Comparison of ENCODE assay signal across 11 cellular contexts in genomic region chr7:115340828-115341227, GRCh38.
DNase-seq lines count a peak whose midpoint lies in the region; ATAC-seq and TF ChIP-seq lines count a peak whose summit lies in the region.
"Had no signal": no experiment of that assay in that cellular context is flagged by ENCODE, and none has a peak within 500 bp of the region (broad histone marks: within the 10 kb centered on the region; RNA-seq: fewer than 3 reads in every experiment).

No MANE protein-coding gene starts in this region.

- DNase-seq in CD14-positive monocyte (ENCODE audit: low spot score) (no peak), RKO (ENCODE audit: low spot score) (peak; percentile 93), glutamatergic neuron (no peak), HUDEP-2 (lab: John Stamatoyannopoulos, UW; ENCODE audit: unreplicated experiment in 76 of 76) (no peak), mucosa of descending colon (no peak), T-helper 1 cell (no peak)
- no peak for DNase-seq in stimulated activated CD4-positive, alpha-beta T cell treated with anti-CD3 and anti-CD28 coated beads, Interleukin-2, amount 100 ng/mL, for 24 hours
- DNase-seq: KG1; stimulated activated naive B cell treated with anti-CD40 and anti-IgM and Interleukin-4, amounts not matched to agents 10 μg/mL and 1 μg/mL and 100 μg/mL, for 72 hours; WERI-Rb-1 had no signal

- no peaks in the 10 kb centered on the region for H3K4me1 ChIP-seq in mucosa of descending colon (ENCODE audit: low read depth)

- intact Hi-C loops in CD14-positive monocyte (cut with micrococcal nuclease): no loop called here
- intact Hi-C loops in mucosa of descending colon (cut with DNase I, micrococcal nuclease): no loop called here

- peaks cover 0 to 1% (median 0%) of the 10 kb centered on the region in 3 donors for H3K27me3 Mint-ChIP-seq in CD14-positive monocyte (ENCODE audit: low read depth in 3 of 3)
- no peaks in the 10 kb centered on the region for H3K27me3 Mint-ChIP-seq in glutamatergic neuron (ENCODE audit: unreplicated experiment)

- H3K4me3 Mint-ChIP-seq in CD14-positive monocyte: no peak overlapping the region
- H3K4me3 Mint-ChIP-seq in glutamatergic neuron (ENCODE audit: unreplicated experiment): no peak overlapping the region
- H3K4me3 Mint-ChIP-seq: stimulated activated naive B cell treated with anti-CD40 and anti-IgM and Interleukin-4, amounts not matched to agents 10 μg/mL and 1 μg/mL and 100 μg/mL, for 72 hours had no signal

- no peaks in the 10 kb centered on the region for H3K36me3 ChIP-seq in mucosa of descending colon (ENCODE audit: low read depth)
- H3K36me3 ChIP-seq: WERI-Rb-1 had no signal

- H3K9me3 ChIP-seq in mucosa of descending colon: no peaks in the 10 kb centered on the region

- H3K36me3 Mint-ChIP-seq in CD14-positive monocyte (no peaks in the 10 kb centered on the region), glutamatergic neuron (ENCODE audit: unreplicated experiment) (no peaks in the 10 kb centered on the region)
- H3K36me3 Mint-ChIP-seq: stimulated activated naive B cell treated with anti-CD40 and anti-IgM and Interleukin-4, amounts not matched to agents 10 μg/mL and 1 μg/mL and 100 μg/mL, for 72 hours had no signal

- peaks cover 0 to 2% (median 0%) of the 10 kb centered on the region in 7 donors for H3K9me3 Mint-ChIP-seq in CD14-positive monocyte
- H3K9me3 Mint-ChIP-seq in glutamatergic neuron (ENCODE audit: unreplicated experiment): no peaks in the 10 kb centered on the region
- H3K9me3 Mint-ChIP-seq: stimulated activated naive B cell treated with anti-CD40 and anti-IgM and Interleukin-4, amounts not matched to agents 10 μg/mL and 1 μg/mL and 100 μg/mL, for 72 hours had no signal

- ATAC-seq in GM21529 (IDR thresholded peaks at IDR 0.05; ENCODE audit: unreplicated experiment) (peak; percentile 56), mucosa of descending colon (no peak)
- ATAC-seq: stimulated activated naive B cell treated with anti-CD40 and anti-IgM and Interleukin-4, amounts not matched to agents 10 μg/mL and 1 μg/mL and 100 μg/mL, for 72 hours had no signal

- TF ChIP-seq CTCF in CD14-positive monocyte (IDR thresholded peaks at IDR 0.05): peak; percentile 39
- TF ChIP-seq CTCF in glutamatergic neuron (IDR thresholded peaks at IDR 0.05; ENCODE audit: partially characterized antibody, unreplicated experiment): peak; percentile 55
- TF ChIP-seq CTCF in mucosa of descending colon (IDR thresholded peaks at IDR 0.05): no peak

- H3K27ac Mint-ChIP-seq in CD14-positive monocyte: no peak overlapping the region
- no peak overlapping the region for H3K27ac Mint-ChIP-seq in glutamatergic neuron (ENCODE audit: unreplicated experiment)
- H3K27ac Mint-ChIP-seq: stimulated activated naive B cell treated with anti-CD40 and anti-IgM and Interleukin-4, amounts not matched to agents 10 μg/mL and 1 μg/mL and 100 μg/mL, for 72 hours had no signal

- H3K4me1 Mint-ChIP-seq in CD14-positive monocyte (no peaks in the 10 kb centered on the region), glutamatergic neuron (ENCODE audit: low read depth, unreplicated experiment) (peaks cover 2% of the 10 kb centered on the region)
- H3K4me1 Mint-ChIP-seq: stimulated activated naive B cell treated with anti-CD40 and anti-IgM and Interleukin-4, amounts not matched to agents 10 μg/mL and 1 μg/mL and 100 μg/mL, for 72 hours had no signal

- H3K4me3 ChIP-seq in mucosa of descending colon: no peak overlapping the region
